ENCODE assay signal across 15 cellular contexts in genomic region chr17:19411641-19412040, GRCh38. TPM values are rescaled to one million over a fixed set of nuclear protein-coding genes. Genes with fewer than 3 reads are reported as not detected.
DNase-seq lines count a peak whose midpoint lies in the region; ATAC-seq and TF ChIP-seq lines count a peak whose summit lies in the region.
"Had no signal": no experiment of that assay in that cellular context is flagged by ENCODE, and none has a peak within 500 bp of the region (broad histone marks: within the 10 kb centered on the region; RNA-seq: fewer than 3 reads in every experiment).

No MANE protein-coding gene starts in this region.

- H3K36me3 ChIP-seq in mesendoderm (ENCODE audit: control insufficient read depth, insufficient read depth, low read length): no peaks in the 10 kb centered on the region
- no peaks in the 10 kb centered on the region for H3K36me3 ChIP-seq in transverse colon
- H3K36me3 ChIP-seq: stomach had no signal

- H3K4me1 ChIP-seq in mesendoderm (ENCODE audit: control insufficient read depth, low read depth, low read length): peaks cover 3% of the 10 kb centered on the region
- peaks cover 0 to 12% (median 0%) of the 10 kb centered on the region in 4 donors for H3K4me1 ChIP-seq in transverse colon

- no peak overlapping the region for H3K4me3 ChIP-seq in mesendoderm (ENCODE audit: low read length)
- peak overlapping the region in 3 of 4 donors; percentile 16 to 30 (median 18) for H3K4me3 ChIP-seq in transverse colon

- no peak overlapping the region for H2BK120ac ChIP-seq in mesendoderm (ENCODE audit: low read depth, low read length)

- no peak overlapping the region for H2BK15ac ChIP-seq in mesendoderm (replicated peaks; ENCODE audit: low read depth)

- no peak overlapping the region for H3K23ac ChIP-seq in mesendoderm (ENCODE audit: low read length)

- H3K27me3 Mint-ChIP-seq in progenitor cell of endocrine pancreas: peaks cover 15% of the 10 kb centered on the region

- no peak overlapping the region for H4K8ac ChIP-seq in mesendoderm (ENCODE audit: low read depth, low read length)

- no peak overlapping the region for H2BK5ac ChIP-seq in mesendoderm (ENCODE audit: low read length)

- H2AK5ac ChIP-seq in mesendoderm (ENCODE audit: low read length): no peak overlapping the region

- no peak overlapping the region for H3K4me3 Mint-ChIP-seq in progenitor cell of endocrine pancreas (ENCODE audit: low read depth)

- intact Hi-C loops in transverse colon (cut with DNase I; ENCODE audit: low total_unique reads): no loop called here

- H3K36me3 Mint-ChIP-seq in progenitor cell of endocrine pancreas (ENCODE audit: insufficient read depth): no peaks in the 10 kb centered on the region

- H3K4ac ChIP-seq in mesendoderm (ENCODE audit: low read depth, low read length): no peak overlapping the region

- no peak for TF ChIP-seq EP300 in transverse colon (IDR thresholded peaks at IDR 0.05; ENCODE audit: low read depth)

- no peak overlapping the region for H3K4me2 ChIP-seq in mesendoderm (ENCODE audit: low read length)

- DNase-seq in NCI-H2227 (lab: John Stamatoyannopoulos, UW; ENCODE audit: unreplicated experiment) (peak; percentile 13), NCI-H2227 treated with DMSO at 0.1 percent for 48 hours (lab: John Stamatoyannopoulos, UW) (no peak), caudate nucleus (lab: John Stamatoyannopoulos, UW) (peak in 18 of 61 donors; percentile 15 to 82 (median 24)), mesendoderm (no peak), transverse colon (no peak), progenitor cell of endocrine pancreas (ENCODE audit: low spot score, unreplicated experiment) (no peak)
- DNase-seq in stimulated activated CD4-positive, alpha-beta T cell treated with anti-CD3 and anti-CD28 coated beads, Interleukin-15, amount 100 ng/mL, for 24 hours: no peak
- DNase-seq: activated naive CD4-positive, alpha-beta T cell; central memory CD4-positive, alpha-beta T cell; Kasumi-1; NCI-H1930; stomach had no signal

- H3K27ac Mint-ChIP-seq in progenitor cell of endocrine pancreas: no peak overlapping the region

- TF ChIP-seq CTCF in transverse colon (IDR thresholded peaks at IDR 0.05) (no peak), progenitor cell of endocrine pancreas (IDR thresholded peaks at IDR 0.05; ENCODE audit: unreplicated experiment) (no peak)

- no peaks in the 10 kb centered on the region for H3K9me3 ChIP-seq in transverse colon
- H3K9me3 ChIP-seq: stomach had no signal

- no peaks in the 10 kb centered on the region for H3K4me1 Mint-ChIP-seq in progenitor cell of endocrine pancreas (ENCODE audit: low read depth)

- H4K5ac ChIP-seq in mesendoderm (ENCODE audit: low read length): no peak overlapping the region

- H3K79me1 ChIP-seq in mesendoderm (ENCODE audit: low read length): no peaks in the 10 kb centered on the region

- in situ Hi-C loops in transverse colon (cut with MboI; ENCODE audit: low pct_ligation_motif_present in 1 of 4, low pct_unique_long_range_greater_than_20kb in 1 of 4, low sequenced_read_pairs in 3 of 4): no loop called here

- no peak for ATAC-seq in HG03565 (IDR thresholded peaks at IDR 0.05; ENCODE audit: unreplicated experiment)

- no CpG with 5 or more reads among the region's 10 CpGs for WGBS in mesendoderm (ENCODE audit: extremely low coverage, insufficient coverage, low lambda C conversion rate)
- WGBS in transverse colon (ENCODE audit: low coverage in 1 of 2), 2 donors: 76% methylated on average over 10 of the region's 10 CpGs; no CpG with 5 or more reads in 1 of the 2 donors

- H3K56ac ChIP-seq in mesendoderm (ENCODE audit: low read length): peak overlapping the region; percentile 61

- no peak for TF ChIP-seq POLR2A in transverse colon (IDR thresholded peaks at IDR 0.05)

- no peak overlapping the region for H3K18ac ChIP-seq in mesendoderm (ENCODE audit: low read length)

- H3K79me2 ChIP-seq in mesendoderm (ENCODE audit: control insufficient read depth, insufficient read depth, low read length): no peaks in the 10 kb centered on the region

- H3K27me3 ChIP-seq in mesendoderm (ENCODE audit: insufficient read depth, low read length, poor library complexity) (no peaks in the 10 kb centered on the region), transverse colon (no peaks in the 10 kb centered on the region)

- H3K9me3 Mint-ChIP-seq in progenitor cell of endocrine pancreas (ENCODE audit: low read depth): no peaks in the 10 kb centered on the region

- H3K9ac ChIP-seq in mesendoderm (ENCODE audit: low read length): no peak overlapping the region

- H3K27ac ChIP-seq in caudate nucleus (ENCODE audit: low read depth, low read length): peak overlapping the region; percentile 82
- H3K27ac ChIP-seq in mesendoderm (ENCODE audit: low read depth, low read length): no peak overlapping the region
- peak overlapping the region; percentile 3 to 61 (median 42) for H3K27ac ChIP-seq in transverse colon
- H3K27ac ChIP-seq: stomach had no signal

RNA-seq across cellular contexts. Expression of gene RNF112, which starts 0.6 kb away (rescaled TPM):
- polyA plus RNA-seq in mesendoderm (2013, experiment 1 of 2): 1.5 TPM
- 1.2 TPM for polyA plus RNA-seq in mesendoderm (2013, experiment 2 of 2)
- total RNA-seq in transverse colon: 1 to 10 TPM; 2.2 to 7.2 (median 3.9) TPM
- total RNA-seq in progenitor cell of endocrine pancreas: 1.1 and 1.3 TPM in 2 replicates
- total RNA-seq: SK-MEL-5 had no signal

RNA-seq across cellular contexts. Expression of gene MFAP4, which starts 24.7 kb away (rescaled TPM):
- 93.5 TPM for polyA plus RNA-seq in mesendoderm (2013, experiment 1 of 2)
- polyA plus RNA-seq in mesendoderm (2013, experiment 2 of 2): 84.3 TPM
- total RNA-seq in transverse colon (10 to 100 TPM; 39.7 to 67.3 (median 51.5) TPM), progenitor cell of endocrine pancreas (2.3 and 2.5 TPM in 2 replicates)
- total RNA-seq: endothelial cell of umbilical vein, SK-MEL-5 had no signal
- polyA plus RNA-seq: endothelial cell of umbilical vein had no signal

RNA-seq across cellular contexts. Expression of gene MAPK7, which starts 33.3 kb away (rescaled TPM):
- 51.0 TPM for polyA plus RNA-seq in mesendoderm (2013, experiment 1 of 2)
- polyA plus RNA-seq in mesendoderm (2013, experiment 2 of 2): 48.4 TPM
- total RNA-seq in transverse colon: 100 to 1,000 TPM in 1 of 4 donors, 10 to 100 TPM in 3; 15.3 to 112 (median 48.3) TPM
- 39.0 and 41.8 TPM in 2 replicates for total RNA-seq in progenitor cell of endocrine pancreas

RNA-seq across cellular contexts. Expression of gene B9D1, which starts 49.1 kb away (rescaled TPM):
- 30.4 TPM for polyA plus RNA-seq in mesendoderm (2013, experiment 1 of 2)
- polyA plus RNA-seq in mesendoderm (2013, experiment 2 of 2): 29.6 TPM
- total RNA-seq in transverse colon (10 to 100 TPM in 2 of 4 donors, 1 to 10 TPM in 2; 6.0 to 17.6 (median 9.5) TPM), progenitor cell of endocrine pancreas (27.3 and 29.9 TPM in 2 replicates)

Comparison
In these comparisons a context has a peak if more than half of its experiments do, and no peak if none do; other contexts are left out.
1. RNA of gene MFAP4, which starts 24.7 kb away (total RNA-seq): 39.7 to 67.3 TPM in transverse colon; 2.3 to 2.5 TPM in progenitor cell of endocrine pancreas; every median in the first group is over 10 times any median in the second.